Comparison of ENCODE assay signal across 13 cellular contexts in genomic region chr16:4339909-4340308, GRCh38. TPM values are rescaled to one million over a fixed set of nuclear protein-coding genes. Genes with fewer than 3 reads are reported as not detected.
A peak's percentile ranks its signal among the peaks of the same experiment; 100 is the strongest.
DNase-seq lines count a peak whose midpoint lies in the region; ATAC-seq and TF ChIP-seq lines count a peak whose summit lies in the region.
"Had no signal": no experiment of that assay in that cellular context is flagged by ENCODE, and none has a peak within 500 bp of the region (broad histone marks: within the 10 kb centered on the region; RNA-seq: fewer than 3 reads in every experiment).

No MANE protein-coding gene starts in this region.

- H3K4me1 Mint-ChIP-seq in CD4-positive, alpha-beta memory T cell = peaks cover 2 to 10% (median 4%) of the 10 kb centered on the region in 4 donors
- peaks cover 5% of the 10 kb centered on the region for H3K4me1 Mint-ChIP-seq in T-helper 17 cell

- intact Hi-C loops in left ventricle myocardium inferior (cut with micrococcal nuclease) = no loop called here
- intact Hi-C loops in CD4-positive, alpha-beta memory T cell (cut with micrococcal nuclease) = no loop called here

- no peaks in the 10 kb centered on the region for H3K9me3 ChIP-seq in left ventricle myocardium inferior (replicated peaks)
- no peaks in the 10 kb centered on the region for H3K9me3 ChIP-seq in upper lobe of left lung
- H3K9me3 ChIP-seq in CD4-positive, alpha-beta memory T cell (ENCODE audit: control insufficient read depth in 1 of 2, low read length in 2 of 2) = no peaks in the 10 kb centered on the region
- H3K9me3 ChIP-seq in T-helper 17 cell (ENCODE audit: control insufficient read depth, low read length, poor library complexity, severe bottlenecking) = no peaks in the 10 kb centered on the region
- H3K9me3 ChIP-seq: thoracic aorta had no signal

- 35 to 39% methylated on average over 7 to 12 of the region's 14 CpGs for WGBS in upper lobe of left lung, 2 donors

- H3K4me3 Mint-ChIP-seq in CD4-positive, alpha-beta memory T cell = no peak overlapping the region
- no peak overlapping the region for H3K4me3 Mint-ChIP-seq in T-helper 17 cell
- H3K4me3 Mint-ChIP-seq: effector memory CD8-positive, alpha-beta T cell had no signal

- H3K27me3 ChIP-seq in left ventricle myocardium inferior (ENCODE audit: low read depth) (no peaks in the 10 kb centered on the region), upper lobe of left lung (no peaks in the 10 kb centered on the region)
- H3K27me3 ChIP-seq in CD4-positive, alpha-beta memory T cell (ENCODE audit: insufficient read depth, low read length) = no peaks in the 10 kb centered on the region

- DNase-seq in NCI-H510A treated with DMSO at 0.1 percent for 48 hours (lab: John Stamatoyannopoulos, UW) (peak; percentile 3), NCI-H510A (lab: John Stamatoyannopoulos, UW) (no peak), SHP77 treated with DMSO at 0.1 percent for 48 hours (lab: John Stamatoyannopoulos, UW) (peak; percentile 36), left ventricle myocardium inferior (peak; percentile 54), upper lobe of left lung (peak; percentile 67 to 89), T-helper 17 cell (no peak)
- no peak for DNase-seq in CD4-positive, alpha-beta memory T cell
- DNase-seq: effector memory CD8-positive, alpha-beta T cell; GDM1; PC-9; T-helper 9 cell had no signal

- H3K27ac Mint-ChIP-seq in CD4-positive, alpha-beta memory T cell = no peak overlapping the region
- no peak overlapping the region for H3K27ac Mint-ChIP-seq in T-helper 17 cell

- no peak for TF ChIP-seq POLR2A in upper lobe of left lung (IDR thresholded peaks at IDR 0.05)

- peak in 1 of 4 donors; percentile 12 for TF ChIP-seq EP300 in upper lobe of left lung (IDR thresholded peaks at IDR 0.05)

- H3K9me3 Mint-ChIP-seq in CD4-positive, alpha-beta memory T cell = peaks cover 0 to 3% (median 0%) of the 10 kb centered on the region in 8 donors
- H3K9me3 Mint-ChIP-seq: effector memory CD8-positive, alpha-beta T cell had no signal

- no peaks in the 10 kb centered on the region for H3K27me3 Mint-ChIP-seq in CD4-positive, alpha-beta memory T cell
- no peaks in the 10 kb centered on the region for H3K27me3 Mint-ChIP-seq in T-helper 17 cell
- H3K27me3 Mint-ChIP-seq: effector memory CD8-positive, alpha-beta T cell had no signal

- peaks cover 42% of the 10 kb centered on the region for H3K4me1 ChIP-seq in left ventricle myocardium inferior
- peaks cover 45 to 63% (median 50%) of the 10 kb centered on the region in 4 donors for H3K4me1 ChIP-seq in upper lobe of left lung
- no peaks in the 10 kb centered on the region for H3K4me1 ChIP-seq in CD4-positive, alpha-beta memory T cell (ENCODE audit: insufficient read depth, low read length)

- peak overlapping the region; percentile 64 for H3K27ac ChIP-seq in left ventricle myocardium inferior (replicated peaks)
- H3K27ac ChIP-seq in upper lobe of left lung = peak overlapping the region; percentile 66 to 88 (median 74)
- no peak overlapping the region for H3K27ac ChIP-seq in CD4-positive, alpha-beta memory T cell (ENCODE audit: low read depth, low read length)
- H3K27ac ChIP-seq: PC-9 had no signal

- peak in 1 of 2 donors; percentile 5 for ATAC-seq in upper lobe of left lung (ENCODE audit: low FRiP score in 2 of 2)
- no peak for ATAC-seq in T-helper 17 cell
- ATAC-seq in GM19467 (IDR thresholded peaks at IDR 0.05; ENCODE audit: unreplicated experiment) = no peak
- ATAC-seq: effector memory CD8-positive, alpha-beta T cell had no signal

- CTCF ChIA-PET in CD4-positive, alpha-beta memory T cell (lab: Charles Lee; ENCODE audit: partially characterized antibody) = interaction anchor here (1.0 to 1.2 kb wide), 2 partner anchors 10 to 51 kb away, joined by 3 to 4 read pairs; no protein-coding TSS in a partner anchor

- peak; percentile 21 for TF ChIP-seq CTCF in left ventricle myocardium inferior (IDR thresholded peaks at IDR 0.05; ENCODE audit: borderline replicate concordance)
- peak in 5 of 6 experiments; percentile 8 to 33 (median 25) for TF ChIP-seq CTCF in upper lobe of left lung (IDR thresholded peaks at IDR 0.05)

- peaks cover 41% of the 10 kb centered on the region for H3K36me3 ChIP-seq in left ventricle myocardium inferior
- H3K36me3 ChIP-seq in upper lobe of left lung = peaks cover 2 to 58% (median 46%) of the 10 kb centered on the region in 4 donors
- H3K36me3 ChIP-seq in CD4-positive, alpha-beta memory T cell (ENCODE audit: insufficient read depth, low read length) = peaks cover 9% of the 10 kb centered on the region

- H3K4me3 ChIP-seq in left ventricle myocardium inferior (no peak overlapping the region), upper lobe of left lung (no peak overlapping the region)
- H3K4me3 ChIP-seq in CD4-positive, alpha-beta memory T cell (ENCODE audit: low read length in 2 of 2) = no peak overlapping the region
- H3K4me3 ChIP-seq: PC-9, thoracic aorta had no signal

- H3K36me3 Mint-ChIP-seq in CD4-positive, alpha-beta memory T cell = peaks cover 0 to 13% of the 10 kb centered on the region in 2 donors
- no peaks in the 10 kb centered on the region for H3K36me3 Mint-ChIP-seq in T-helper 17 cell (ENCODE audit: low read depth)

- POLR2A ChIA-PET in CD4-positive, alpha-beta memory T cell (lab: Charles Lee; ENCODE audit: partially characterized antibody) = interaction anchor here (1.1 to 2.8 kb wide), 2 partner anchors 10 to 86 kb away, joined by 3 to 10 read pairs; partner anchors contain the start of gene PAM16

RNA-seq across cellular contexts. Expression of gene PAM16, which starts 11.2 kb away (rescaled TPM):
- total RNA-seq in left ventricle myocardium inferior (67.3 TPM), upper lobe of left lung (10 to 100 TPM; 45.5 to 71.8 (median 62.6) TPM), T-helper 17 cell (10 to 100 TPM; 32.3 to 41.4 TPM)
- 10 to 100 TPM; 38.6 to 54.8 TPM for total RNA-seq in CD4-positive, alpha-beta memory T cell
- polyA plus RNA-seq in CD4-positive, alpha-beta memory T cell = 10 to 100 TPM; 34.6 to 34.8 TPM

RNA-seq across cellular contexts. Expression of gene GLIS2, which starts 24.0 kb away (rescaled TPM):
- total RNA-seq in left ventricle myocardium inferior = 17.2 TPM
- 10 to 100 TPM; 10.5 to 35.2 (median 22.6) TPM for total RNA-seq in upper lobe of left lung
- total RNA-seq in CD4-positive, alpha-beta memory T cell = under 1 TPM in 1 of 2 experiments, not detected in 1; 0.08 TPM
- not detected for polyA plus RNA-seq in CD4-positive, alpha-beta memory T cell
- under 1 TPM; 0.10 to 0.29 TPM for total RNA-seq in T-helper 17 cell

RNA-seq across cellular contexts. Expression of gene VASN, which starts 31.7 kb away (rescaled TPM):
- total RNA-seq in left ventricle myocardium inferior (5.5 TPM), upper lobe of left lung (10 to 100 TPM; 11.4 to 40.6 (median 30.2) TPM), T-helper 17 cell (under 1 TPM; 0.55 to 0.57 TPM)
- total RNA-seq in CD4-positive, alpha-beta memory T cell = under 1 TPM; 0.11 to 0.29 TPM
- polyA plus RNA-seq in CD4-positive, alpha-beta memory T cell = under 1 TPM in 1 of 2 donors, not detected in 1; 0.16 TPM

Comparison
In these comparisons a context has a peak if more than half of its experiments do, and no peak if none do; other contexts are left out.
1. DNase-seq: peak in NCI-H510A treated with DMSO at 0.1 percent for 48 hours (single experiment), SHP77 treated with DMSO at 0.1 percent for 48 hours (single experiment), left ventricle myocardium inferior (single experiment) and upper lobe of left lung (2 of 2); none in NCI-H510A (single experiment), CD4-positive, alpha-beta memory T cell (0 of 5) and T-helper 17 cell (0 of 3).
2. RNA of gene GLIS2, which starts 24.0 kb away (total RNA-seq): 10.5 to 35.2 TPM in upper lobe of left lung and 17.2 TPM in left ventricle myocardium inferior (single experiment); 0.10 to 0.29 TPM in T-helper 17 cell and 0.08 TPM in CD4-positive, alpha-beta memory T cell; every median in the first group is over 4 times any median in the second.